2 cellular contexts compared by ENCODE assay signal in genomic region chr11:12786450-12786849, GRCh38.
TF ChIP-seq lines count a peak whose summit lies in the region.

No MANE protein-coding gene starts in this region.

TF ChIP-seq in SK-N-SH treated with all-trans-retinoic acid at 6 μM for 48 hours, 23 proteins besides CTCF, POLR2A, EP300 and RAD21 (continued from another document):
- TF ChIP-seq TSHZ2 (CRISPR knock-in tag; IDR thresholded peaks at IDR 0.05) (no peak), TCF4 (CRISPR knock-in tag; IDR thresholded peaks at IDR 0.05; ENCODE audit: borderline replicate concordance) (no peak), ARNTL (CRISPR knock-in tag; IDR thresholded peaks at IDR 0.05; ENCODE audit: borderline replicate concordance, low read depth) (no peak), CREB5 (CRISPR knock-in tag; IDR thresholded peaks at IDR 0.05; ENCODE audit: low read depth) (no peak)
TF ChIP-seq in SK-N-SH treated with all-trans-retinoic acid at 6 μM for 48 hours: peak in this region for 0.

TF ChIP-seq in SK-N-SH, 30 proteins besides CTCF, POLR2A, EP300 and RAD21 (continued from another document):
- TF ChIP-seq ZBTB33 (IDR thresholded peaks at IDR 0.05; ENCODE audit: borderline replicate concordance, low read depth), result no peak
- TF ChIP-seq SMC3 (IDR thresholded peaks at IDR 0.05; ENCODE audit: low read depth, low read length), result no peak
- no peak for TF ChIP-seq CHD2 (IDR thresholded peaks at IDR 0.05; ENCODE audit: low read length, partially characterized antibody)
- TF ChIP-seq ELF1 (IDR thresholded peaks at IDR 0.05), result no peak
- TF ChIP-seq, protein P1, sequence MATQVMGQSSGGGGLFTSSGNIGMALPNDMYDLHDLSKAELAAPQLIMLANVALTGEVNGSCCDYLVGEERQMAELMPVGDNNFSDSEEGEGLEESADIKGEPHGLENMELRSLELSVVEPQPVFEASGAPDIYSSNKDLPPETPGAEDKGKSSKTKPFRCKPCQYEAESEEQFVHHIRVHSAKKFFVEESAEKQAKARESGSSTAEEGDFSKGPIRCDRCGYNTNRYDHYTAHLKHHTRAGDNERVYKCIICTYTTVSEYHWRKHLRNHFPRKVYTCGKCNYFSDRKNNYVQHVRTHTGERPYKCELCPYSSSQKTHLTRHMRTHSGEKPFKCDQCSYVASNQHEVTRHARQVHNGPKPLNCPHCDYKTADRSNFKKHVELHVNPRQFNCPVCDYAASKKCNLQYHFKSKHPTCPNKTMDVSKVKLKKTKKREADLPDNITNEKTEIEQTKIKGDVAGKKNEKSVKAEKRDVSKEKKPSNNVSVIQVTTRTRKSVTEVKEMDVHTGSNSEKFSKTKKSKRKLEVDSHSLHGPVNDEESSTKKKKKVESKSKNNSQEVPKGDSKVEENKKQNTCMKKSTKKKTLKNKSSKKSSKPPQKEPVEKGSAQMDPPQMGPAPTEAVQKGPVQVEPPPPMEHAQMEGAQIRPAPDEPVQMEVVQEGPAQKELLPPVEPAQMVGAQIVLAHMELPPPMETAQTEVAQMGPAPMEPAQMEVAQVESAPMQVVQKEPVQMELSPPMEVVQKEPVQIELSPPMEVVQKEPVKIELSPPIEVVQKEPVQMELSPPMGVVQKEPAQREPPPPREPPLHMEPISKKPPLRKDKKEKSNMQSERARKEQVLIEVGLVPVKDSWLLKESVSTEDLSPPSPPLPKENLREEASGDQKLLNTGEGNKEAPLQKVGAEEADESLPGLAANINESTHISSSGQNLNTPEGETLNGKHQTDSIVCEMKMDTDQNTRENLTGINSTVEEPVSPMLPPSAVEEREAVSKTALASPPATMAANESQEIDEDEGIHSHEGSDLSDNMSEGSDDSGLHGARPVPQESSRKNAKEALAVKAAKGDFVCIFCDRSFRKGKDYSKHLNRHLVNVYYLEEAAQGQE (IDR thresholded peaks at IDR 0.05; ENCODE audit: low read depth, low read length), result no peak
- no peak for TF ChIP-seq NRF1 (IDR thresholded peaks at IDR 0.05; ENCODE audit: low read depth, low read length)
- no peak for TF ChIP-seq FOSL2 (IDR thresholded peaks at IDR 0.05; ENCODE audit: borderline replicate concordance, low read depth)
- no peak for TF ChIP-seq SIN3A (IDR thresholded peaks at IDR 0.05; ENCODE audit: borderline replicate concordance, low read depth, low read length)
- TF ChIP-seq YY1 (IDR thresholded peaks at IDR 0.05; ENCODE audit: low read depth), result no peak
- TF ChIP-seq, protein P2, sequence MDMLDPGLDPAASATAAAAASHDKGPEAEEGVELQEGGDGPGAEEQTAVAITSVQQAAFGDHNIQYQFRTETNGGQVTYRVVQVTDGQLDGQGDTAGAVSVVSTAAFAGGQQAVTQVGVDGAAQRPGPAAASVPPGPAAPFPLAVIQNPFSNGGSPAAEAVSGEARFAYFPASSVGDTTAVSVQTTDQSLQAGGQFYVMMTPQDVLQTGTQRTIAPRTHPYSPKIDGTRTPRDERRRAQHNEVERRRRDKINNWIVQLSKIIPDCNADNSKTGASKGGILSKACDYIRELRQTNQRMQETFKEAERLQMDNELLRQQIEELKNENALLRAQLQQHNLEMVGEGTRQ (IDR thresholded peaks at IDR 0.05; ENCODE audit: borderline replicate concordance, low read depth, low read length), result no peak
- no peak for TF ChIP-seq TEAD4 (IDR thresholded peaks at IDR 0.05; ENCODE audit: borderline replicate concordance, insufficient read depth)
- no peak for TF ChIP-seq GABPA (IDR thresholded peaks at IDR 0.05; ENCODE audit: low read depth)
TF ChIP-seq in SK-N-SH: peak in this region for 0.
